Comparison of ENCODE assay signal across 26 cellular contexts in the genomic region with DNA sequence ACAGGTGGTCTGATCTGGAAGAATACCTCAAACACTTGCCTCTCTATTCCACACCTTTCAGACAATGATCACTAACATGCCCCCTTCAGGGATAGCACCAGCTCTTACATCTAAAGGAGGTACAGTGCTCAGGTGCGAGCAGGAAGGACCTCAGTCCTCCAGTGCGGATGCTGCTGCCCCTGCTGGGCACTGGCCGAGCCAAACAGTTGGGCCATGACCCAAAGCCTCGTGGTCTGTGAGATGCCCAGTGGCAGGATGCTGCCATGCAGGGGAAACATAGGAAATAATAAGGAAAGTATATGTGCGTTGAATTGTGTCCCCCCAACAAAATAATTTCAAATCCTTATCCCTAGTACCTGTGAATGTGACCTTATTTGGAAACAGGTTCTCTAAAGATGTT.
"Had no signal": no experiment of that assay in that cellular context is flagged by ENCODE, and none has a peak within 500 bp of the region (broad histone marks: within the 10 kb centered on the region; RNA-seq: fewer than 3 reads in every experiment).

No MANE protein-coding gene starts in this region.

- DNase-seq: activated CD4-positive, alpha-beta T cell treated with anti-CD3 and anti-CD28 coated beads, Interleukin-2, amount 10 ng/mL, durations not matched to agents 24 days and 14 days; activated CD4-positive, CD25-positive, alpha-beta regulatory T cell treated with anti-CD3 and anti-CD28 coated beads, Interleukin-2, amount 50 U/mL, for 72 hours; activated CD8-positive, alpha-beta T cell treated with anti-CD3 and anti-CD28 coated beads for 36 hours; activated effector memory CD4-positive, alpha-beta T cell treated with Interleukin-2 at 50 U/mL for 16 hours; activated naive CD4-positive, alpha-beta T cell treated with Interleukin-2 at 50 U/mL for 16 hours; activated naive CD8-positive, alpha-beta T cell treated with anti-CD3 and anti-CD28 coated beads, Interleukin-2, amount 50 U/mL, for 24 hours; activated T-cell treated with anti-CD3 and anti-CD28 coated beads, Interleukin-2, amount 50 U/mL, for 24 hours; amniotic stem cell; body of pancreas; central memory CD4-positive, alpha-beta T cell; Karpas-422; MM.1S; NCI-H1105; NCI-H1436; NCI-H1694 treated with DMSO at 0.1 percent for 48 hours; NCI-H2029 treated with DMSO at 0.1 percent for 48 hours; NCI-H510A treated with DMSO at 0.1 percent for 48 hours; NCI-H69; NK-92 treated with Interleukin-12 subunit alpha and Interleukin-12 subunit beta, amount 100 ng/mL, for 24 hours; SHP77 treated with DMSO at 0.1 percent for 48 hours; T-helper 17 cell; T-helper 9 cell had no signal

- H3K4me3 Mint-ChIP-seq: activated CD4-positive, alpha-beta T cell treated with anti-CD3 and anti-CD28 coated beads, Interleukin-2, amount 10 ng/mL, durations not matched to agents 24 days and 14 days; activated CD8-positive, alpha-beta T cell treated with anti-CD3 and anti-CD28 coated beads for 36 hours; activated naive CD8-positive, alpha-beta T cell treated with anti-CD3 and anti-CD28 coated beads, Interleukin-2, amount 50 U/mL, for 24 hours; activated T-cell treated with anti-CD3 and anti-CD28 coated beads, Interleukin-2, amount 50 U/mL, for 24 hours; activated T-helper 1 cell treated with anti-CD3 and anti-CD28 coated beads, Interleukin-12 subunit alpha, Interleukin-12 subunit beta, Interleukin-2, Interleukin-4 antibody, amounts not matched to agents 30 ng/mL and 10 ng/mL and 1 ng/mL, durations not matched to agents 14 hours and 24 hours and 36 hours; T-helper 17 cell; WTC11 had no signal

- H3K4me1 Mint-ChIP-seq: activated CD4-positive, alpha-beta T cell treated with anti-CD3 and anti-CD28 coated beads, Interleukin-2, amount 10 ng/mL, durations not matched to agents 24 days and 14 days; activated naive CD8-positive, alpha-beta T cell treated with anti-CD3 and anti-CD28 coated beads, Interleukin-2, amount 50 U/mL, for 24 hours; T-helper 17 cell; WTC11 had no signal

- H3K9me3 Mint-ChIP-seq: activated T-helper 1 cell treated with anti-CD3 and anti-CD28 coated beads, Interleukin-12 subunit alpha, Interleukin-12 subunit beta, Interleukin-2, Interleukin-4 antibody, amounts not matched to agents 30 ng/mL and 10 ng/mL and 1 ng/mL, durations not matched to agents 14 hours and 24 hours and 36 hours had no signal

- H3K27ac ChIP-seq: ascending aorta, body of pancreas had no signal

- H3K4me3 ChIP-seq: ascending aorta, body of pancreas had no signal

- H3K4me1 ChIP-seq: ascending aorta, body of pancreas had no signal

- H3K9me3 ChIP-seq: ascending aorta, body of pancreas had no signal

- H3K27me3 ChIP-seq: ascending aorta, body of pancreas had no signal

- H3K27ac Mint-ChIP-seq: activated CD4-positive, alpha-beta T cell treated with anti-CD3 and anti-CD28 coated beads, Interleukin-2, amount 10 ng/mL, durations not matched to agents 24 days and 14 days; activated CD8-positive, alpha-beta T cell treated with anti-CD3 and anti-CD28 coated beads for 36 hours; activated naive CD4-positive, alpha-beta T cell treated with anti-CD3 and anti-CD28 coated beads, Interleukin-2, amount 50 U/mL, for 72 hours; activated naive CD8-positive, alpha-beta T cell treated with anti-CD3 and anti-CD28 coated beads, Interleukin-2, amount 50 U/mL, for 24 hours; activated T-cell treated with anti-CD3 and anti-CD28 coated beads, Interleukin-2, amount 50 U/mL, for 24 hours; activated T-helper 1 cell treated with anti-CD3 and anti-CD28 coated beads, Interleukin-12 subunit alpha, Interleukin-12 subunit beta, Interleukin-2, Interleukin-4 antibody, amounts not matched to agents 30 ng/mL and 10 ng/mL and 1 ng/mL, durations not matched to agents 14 hours and 24 hours and 36 hours; T-helper 17 cell; WTC11 had no signal

- H3K36me3 ChIP-seq: ascending aorta had no signal
